22 cellular contexts compared by ENCODE assay signal in genomic region chr1:2224621-2225020, GRCh38. TPM values are rescaled to one million over a fixed set of nuclear protein-coding genes. Genes with fewer than 3 reads are reported as not detected.
A peak's percentile ranks its signal among the peaks of the same experiment; 100 is the strongest.
DNase-seq lines count a peak whose midpoint lies in the region; ATAC-seq, FAIRE-seq and TF ChIP-seq lines count a peak whose summit lies in the region.
"Had no signal": no experiment of that assay in that cellular context is flagged by ENCODE, and none has a peak within 500 bp of the region (broad histone marks: within the 10 kb centered on the region; RNA-seq: fewer than 3 reads in every experiment).

No MANE protein-coding gene starts in this region.

- peaks cover 3% of the 10 kb centered on the region; the same call in 1 of the 2 replicates for H3K4me1 ChIP-seq in IMR-90 (ENCODE audit: control insufficient read depth, insufficient read depth, low read length)
- peaks cover 41% of the 10 kb centered on the region for H3K4me1 ChIP-seq in HepG2 (ENCODE audit: insufficient read depth, low read length)
- peaks cover 9 to 40% (median 24%) of the 10 kb centered on the region in 6 donors for H3K4me1 ChIP-seq in spleen
- peaks cover 6% of the 10 kb centered on the region for H3K4me1 ChIP-seq in upper lobe of right lung

- H3K27me3 Mint-ChIP-seq in activated CD4-positive, alpha-beta T cell treated with anti-CD3 and anti-CD28 coated beads, Interleukin-2, amount 10 ng/mL, durations not matched to agents 7 days and 5 days = peaks cover 3% of the 10 kb centered on the region

- TF ChIP-seq POLR2A in IMR-90 (IDR thresholded peaks at IDR 0.05; ENCODE audit: low read depth, low read length) (no peak), HepG2 (IDR thresholded peaks at IDR 0.05; ENCODE audit: insufficient read depth in 1 of 2, low read depth in 2 of 2, low read length in 2 of 2) (no peak), spleen (IDR thresholded peaks at IDR 0.05) (no peak)

- DNase-seq in activated CD4-positive, alpha-beta T cell treated with anti-CD3 and anti-CD28 coated beads, Interleukin-2, amount 10 ng/mL, durations not matched to agents 7 days and 5 days = no peak
- DNase-seq in activated CD4-positive, alpha-beta T cell treated with anti-CD3 and anti-CD28 coated beads, Interleukin-2, amount 50 U/mL, for 48 hours = no peak
- DNase-seq in IMR-90 = no peak
- no peak for DNase-seq in HepG2 (ENCODE audit: low spot score)
- DNase-seq in spleen = peak; percentile 81
- no peak for DNase-seq in upper lobe of right lung
- DNase-seq: 8988T; C1 segment of cervical spinal cord; CD8-positive, alpha-beta memory T cell; KG1; NCI-H1092; NCI-H1436; NCI-H1930; NCI-H226; NCI-H510A treated with DMSO at 0.1 percent for 48 hours; NCI-H774 had no signal

- H3K4me1 Mint-ChIP-seq in activated CD4-positive, alpha-beta T cell treated with anti-CD3 and anti-CD28 coated beads, Interleukin-2, amount 10 ng/mL, durations not matched to agents 7 days and 5 days = peaks cover 3% of the 10 kb centered on the region

- H3K27ac ChIP-seq in IMR-90 (ENCODE audit: insufficient read depth, low read length) (no peak overlapping the region), HepG2 (ENCODE audit: extremely low read length, insufficient read depth, low read length) (no peak overlapping the region), spleen (peak overlapping the region in 3 of 8 donors; percentile 6 to 12 (median 10)), upper lobe of right lung (no peak overlapping the region)
- H3K27ac ChIP-seq: SJSA1 had no signal

- no peak overlapping the region for H3K14ac ChIP-seq in IMR-90 (replicated peaks; ENCODE audit: low read depth, low read length)

- CTCF ChIA-PET in activated CD4-positive, alpha-beta T cell treated with anti-CD3 and anti-CD28 coated beads, Interleukin-2, amount 10 ng/mL, durations not matched to agents 7 days and 5 days (lab: Charles Lee) = interaction anchor here (0.6 to 1.6 kb wide), 6 partner anchors 16 to 330 kb away, joined by 3 to 7 read pairs (median 3); no protein-coding TSS in a partner anchor
- CTCF ChIA-PET in IMR-90 (lab: Yijun Ruan, JAX) = interaction anchor here (1.1 kb wide), 3 partner anchors 25 to 157 kb away, joined by 4 to 8 read pairs (median 5); partner anchors contain the start of gene FAAP20
- CTCF ChIA-PET in HepG2 (lab: Yijun Ruan, JAX; ENCODE audit: low intra/inter-chr PET ratio, low total read pairs) = no interaction called here

- TF ChIP-seq RAD21 in IMR-90 (IDR thresholded peaks at IDR 0.05; ENCODE audit: low read length) (no peak), HepG2 (CRISPR knock-in tag; IDR thresholded peaks at IDR 0.05) (no peak)

- H3K9me3 Mint-ChIP-seq in activated CD4-positive, alpha-beta T cell treated with anti-CD3 and anti-CD28 coated beads, Interleukin-2, amount 10 ng/mL, durations not matched to agents 7 days and 5 days = no peaks in the 10 kb centered on the region

- 0 out of 2 replicates have a peak overlapping the region, but pooled peaks have one; percentile 24 for H2AK5ac ChIP-seq in IMR-90 (ENCODE audit: low read depth, low read length)

- no peak overlapping the region for H2BK120ac ChIP-seq in IMR-90 (ENCODE audit: low read depth, low read length)

- TF ChIP-seq EP300 in HepG2 (IDR thresholded peaks at IDR 0.05; ENCODE audit: low read depth in 2 of 2, low read length in 2 of 2) (no peak), HepG2 (CRISPR knock-in tag; IDR thresholded peaks at IDR 0.05; ENCODE audit: borderline replicate concordance) (no peak)

- no peak for TF ChIP-seq CTCF in IMR-90 (conservative IDR thresholded peaks at IDR 0.05; ENCODE audit: low read depth, low read length)
- no peak for TF ChIP-seq CTCF in HepG2 (CRISPR knock-in tag; IDR thresholded peaks at IDR 0.05)
- TF ChIP-seq CTCF in spleen (IDR thresholded peaks at IDR 0.05 in 8 of 11, conservative IDR thresholded peaks at IDR 0.05 in 3 of 11) = no peak
- TF ChIP-seq CTCF in upper lobe of right lung (IDR thresholded peaks at IDR 0.05) = no peak

- H2AFZ ChIP-seq in IMR-90 (replicated peaks; ENCODE audit: low read length, poor library complexity) = no peak overlapping the region
- no peak overlapping the region for H2AFZ ChIP-seq in HepG2 (ENCODE audit: low read length)

- WGBS in IMR-90 (ENCODE audit: extremely low coverage in 2 of 2, insufficient read length in 1 of 2), 2 experiments = 80% methylated on average over 1 of the region's 14 CpGs; no CpG with 5 or more reads in 1 of the 2 experiments
- 62% methylated on average over 7 of the region's 14 CpGs for WGBS in HepG2 (ENCODE audit: low lambda C conversion rate)
- 84 to 96% (median 92%) methylated on average over 7 to 14 of the region's 14 CpGs for WGBS in spleen, 5 donors

- no peaks in the 10 kb centered on the region for H3K9me3 ChIP-seq in IMR-90 (ENCODE audit: control insufficient read depth, insufficient read depth, low read length)
- H3K9me3 ChIP-seq in HepG2 (ENCODE audit: low read length) = no peaks in the 10 kb centered on the region
- no peaks in the 10 kb centered on the region for H3K9me3 ChIP-seq in spleen
- H3K9me3 ChIP-seq in upper lobe of right lung = no peaks in the 10 kb centered on the region

- dilution Hi-C loops in IMR-90 (cut with HindIII; ENCODE audit: low sequenced_read_pairs, unreplicated experiment) = no loop called here

- no peak for ATAC-seq in IMR-90 (ENCODE audit: low read depth)
- ATAC-seq in HepG2 = no peak
- ATAC-seq in GM18511 (IDR thresholded peaks at IDR 0.05; ENCODE audit: unreplicated experiment) = no peak
- ATAC-seq in esophagus mucosa = no peak
- ATAC-seq in upper lobe of right lung = no peak
- ATAC-seq: Panc1 had no signal

- H2BK20ac ChIP-seq in IMR-90 (ENCODE audit: low read depth, low read length) = no peak overlapping the region

- H3K27me3 ChIP-seq in IMR-90 (ENCODE audit: control insufficient read depth, insufficient read depth, low read length) (no peaks in the 10 kb centered on the region), HepG2 (ENCODE audit: control insufficient read depth in 1 of 2, insufficient read depth in 2 of 2, low read length in 2 of 2) (no peaks in the 10 kb centered on the region; a peak in 2 of 5 replicates), spleen (replicated peaks in 1 of 7) (peaks cover 0 to 8% (median 0%) of the 10 kb centered on the region in 7 donors), upper lobe of right lung (no peaks in the 10 kb centered on the region)
- H3K27me3 ChIP-seq: SJSA1 had no signal

- H3K79me1 ChIP-seq in IMR-90 (ENCODE audit: low read depth in 1 of 2, low read length in 2 of 2) = peaks cover 5 to 9% of the 10 kb centered on the region in 2 experiments

- no peak overlapping the region for H3K56ac ChIP-seq in IMR-90 (ENCODE audit: extremely low read depth, insufficient read depth, low read length)

- no peak overlapping the region for H3K4me3 ChIP-seq in IMR-90 (ENCODE audit: insufficient read depth, low read depth, low read length)
- no peak overlapping the region for H3K4me3 ChIP-seq in HepG2 (replicated peaks in 1 of 3; ENCODE audit: insufficient read depth in 1 of 3, low read depth in 2 of 3, low read length in 3 of 3)
- no peak overlapping the region for H3K4me3 ChIP-seq in spleen
- no peak overlapping the region for H3K4me3 ChIP-seq in upper lobe of right lung
- H3K4me3 ChIP-seq: SJSA1 had no signal

- H3K4me3 Mint-ChIP-seq in activated CD4-positive, alpha-beta T cell treated with anti-CD3 and anti-CD28 coated beads, Interleukin-2, amount 10 ng/mL, durations not matched to agents 7 days and 5 days = no peak overlapping the region

- H3K36me3 Mint-ChIP-seq in activated CD4-positive, alpha-beta T cell treated with anti-CD3 and anti-CD28 coated beads, Interleukin-2, amount 10 ng/mL, durations not matched to agents 7 days and 5 days (ENCODE audit: low read depth) = peaks cover 8% of the 10 kb centered on the region

- H3K27ac Mint-ChIP-seq in activated CD4-positive, alpha-beta T cell treated with anti-CD3 and anti-CD28 coated beads, Interleukin-2, amount 10 ng/mL, durations not matched to agents 7 days and 5 days = peak overlapping the region; percentile 32

- H4K20me1 ChIP-seq in IMR-90 (ENCODE audit: insufficient read depth, low read length) (peaks cover 11% of the 10 kb centered on the region), HepG2 (ENCODE audit: insufficient read depth, low read length) (peaks cover 8% of the 10 kb centered on the region)

- no peak overlapping the region for H4K8ac ChIP-seq in IMR-90 (ENCODE audit: low read depth in 2 of 2, low read length in 2 of 2)

- no peak overlapping the region for H2BK5ac ChIP-seq in IMR-90 (ENCODE audit: low read depth, low read length, poor library complexity, severe bottlenecking)

- H3K23ac ChIP-seq in IMR-90 (ENCODE audit: low read depth, low read length) = no peak overlapping the region

- intact Hi-C loops in IMR-90 (cut with micrococcal nuclease) (no loop called here), HepG2 (cut with micrococcal nuclease; ENCODE audit: unreplicated experiment) (no loop called here), spleen (cut with DNase I; ENCODE audit: low total_unique reads) (no loop called here), upper lobe of right lung (cut with DNase I) (no loop called here)

- no peak overlapping the region for H3K4me2 ChIP-seq in IMR-90 (ENCODE audit: low read depth, low read length)
- no peak overlapping the region for H3K4me2 ChIP-seq in HepG2 (ENCODE audit: low read depth, low read length)

- no peak overlapping the region for H4K5ac ChIP-seq in IMR-90 (ENCODE audit: low read depth, low read length)

- H3K9ac ChIP-seq in IMR-90 (ENCODE audit: low read depth, low read length) (no peak overlapping the region), HepG2 (ENCODE audit: insufficient read depth, low read depth, low read length) (no peak overlapping the region)

- H3K36me3 ChIP-seq in IMR-90 (ENCODE audit: control insufficient read depth, insufficient read depth, low read length) (peaks cover 4% of the 10 kb centered on the region; the same call in 1 of the 2 replicates), HepG2 (replicated peaks in 1 of 2; ENCODE audit: control insufficient read depth in 1 of 2, insufficient read depth in 2 of 2, low read length in 2 of 2) (no peaks in the 10 kb centered on the region), spleen (no peaks in the 10 kb centered on the region), upper lobe of right lung (no peaks in the 10 kb centered on the region)

- BruUV-seq in IMR-90 (replicated peaks; lab: Mats Ljungman, UMichigan) (no TSS peak), HepG2 (replicated peaks; lab: Mats Ljungman, UMichigan) (no TSS peak)

- in situ Hi-C loops in IMR-90 (cut with MboI; ENCODE audit: low sequenced_read_pairs) = no loop called here
- in situ Hi-C loops in HepG2 (cut with HindIII; ENCODE audit: extremely low pct_ligation_motif_present, low pct_unique_long_range_greater_than_20kb) = no loop called here

- H2AK9ac ChIP-seq in IMR-90 (replicated peaks; ENCODE audit: low read depth, low read length, poor library complexity) = no peak overlapping the region

- POLR2A ChIA-PET in activated CD4-positive, alpha-beta T cell treated with anti-CD3 and anti-CD28 coated beads, Interleukin-2, amount 10 ng/mL, durations not matched to agents 7 days and 5 days (lab: Charles Lee) = no interaction called here
- POLR2A ChIA-PET in IMR-90 (lab: Charles Lee; ENCODE audit: unreplicated experiment) = interaction anchor here (0.6 kb wide), 1 partner anchor 14 kb away, joined by 4 read pairs; no protein-coding TSS in a partner anchor
- POLR2A ChIA-PET in HepG2 (lab: Yijun Ruan, JAX) = interaction anchor here (1.0 kb wide), 2 partner anchors 9 to 18 kb away, joined by 3 read pairs; no protein-coding TSS in a partner anchor

- no peak overlapping the region for H3K4ac ChIP-seq in IMR-90 (ENCODE audit: low read depth, low read length)

- H3K18ac ChIP-seq in IMR-90 (ENCODE audit: low read depth, low read length) = no peak overlapping the region

- H3K79me2 ChIP-seq in HepG2 (ENCODE audit: insufficient read depth, low read length) = peaks cover 11% of the 10 kb centered on the region

- H4K91ac ChIP-seq in IMR-90 (ENCODE audit: insufficient read depth, low read depth, low read length) = no peak overlapping the region

- no peak for FAIRE-seq in HepG2 (lab: Jason Lieb, UNC)
- FAIRE-seq: G401.6, GM18507 had no signal

- H3K9me1 ChIP-seq in IMR-90 (ENCODE audit: insufficient read depth, low read length) = no peaks in the 10 kb centered on the region

- no peak overlapping the region for H2BK15ac ChIP-seq in IMR-90 (ENCODE audit: low read depth, low read length)

RNA-seq across cellular contexts. Expression of gene SKI, which starts 3.5 kb away (rescaled TPM):
- total RNA-seq in activated CD4-positive, alpha-beta T cell treated with anti-CD3 and anti-CD28 coated beads, Interleukin-2, amount 10 ng/mL, durations not matched to agents 7 days and 5 days = 10 to 100 TPM; 60.7 to 62.0 TPM
- total RNA-seq in IMR-90 (2012; rRNA removed) (2.3 and 3.9 TPM in 2 replicates), HepG2 (2016; rRNA removed; fragmentation: Illumina TruSeq; extraction: Trizol) (6.9 and 9.6 TPM in 2 replicates), spleen (10 to 100 TPM; 47.4 to 100.0 (median 64.0) TPM), esophagus mucosa (21.6 TPM), upper lobe of right lung (89.6 TPM)
- polyA plus RNA-seq in IMR-90 (2012; rRNA removed) (20.1 and 20.8 TPM in 2 replicates), HepG2 (2011; rRNA removed) (4.7 and 5.9 TPM in 2 replicates), spleen (10 to 100 TPM in 1 of 3 donors, 1 to 10 TPM in 2; 4.4 to 16.8 (median 6.5) TPM)
- polyA plus RNA-seq in IMR-90 (2012; cell fraction: cytosol; rRNA removed) = 13.7 and 20.7 TPM in 2 replicates
- 42.1 and 52.9 TPM in 2 replicates for polyA plus RNA-seq in IMR-90 (2012; cell fraction: nucleus; rRNA removed; ENCODE audit: low replicate concordance)
- total RNA-seq in HepG2 (2016; cell fraction: cytosol; rRNA removed; fragmentation: Illumina TruSeq; extraction: Trizol; ENCODE audit: low read depth) = 3.4 and 6.3 TPM in 2 replicates
- 7.7 and 7.9 TPM in 2 replicates for total RNA-seq in HepG2 (2016; cell fraction: insoluble cytoplasmic fraction; rRNA removed; fragmentation: Illumina TruSeq; extraction: Trizol)
- 4.6 and 5.7 TPM in 2 replicates for total RNA-seq in HepG2 (2016; cell fraction: membrane; rRNA removed; fragmentation: Illumina TruSeq; extraction: Trizol)
- total RNA-seq in HepG2 (2016; cell fraction: nucleus; rRNA removed; fragmentation: Illumina TruSeq; extraction: Trizol) = 10.6 and 12.2 TPM in 2 replicates
- 3.8 and 4.2 TPM in 2 replicates for polyA plus RNA-seq in HepG2 (2011; cell fraction: cytosol; rRNA removed)
- 20.3 and 21.2 TPM in 2 replicates for polyA plus RNA-seq in HepG2 (2011; cell fraction: nucleus; rRNA removed)
- 10.1 and 12.3 TPM in 2 replicates for polyA plus RNA-seq in HepG2 (2012)
- 0.60 and 0.83 TPM in 2 replicates for polyA plus RNA-seq in HepG2 (2016; cell fraction: cytosol; fragmentation: Illumina TruSeq; extraction: Trizol; ENCODE audit: low read depth)
- 16.7 and 23.3 TPM in 2 replicates for polyA plus RNA-seq in HepG2 (2016; cell fraction: insoluble cytoplasmic fraction; fragmentation: Illumina TruSeq; extraction: Trizol; ENCODE audit: low read depth)
- 3.7 and 4.4 TPM in 2 replicates for polyA plus RNA-seq in HepG2 (2016; cell fraction: membrane; fragmentation: Illumina TruSeq; extraction: Trizol; ENCODE audit: low read depth)
- 33.8 and 34.3 TPM in 2 replicates for polyA plus RNA-seq in HepG2 (2016; cell fraction: nucleus; fragmentation: Illumina TruSeq; extraction: Trizol; ENCODE audit: insufficient read depth, low read depth)
- 4.4 and 14.7 TPM in 2 replicates for polyA minus RNA-seq in HepG2 (2011; rRNA and poly(A)+ RNA removed; ENCODE audit: low replicate concordance)
- polyA minus RNA-seq in HepG2 (2011; cell fraction: cytosol; rRNA and poly(A)+ RNA removed) = 16.7 and 22.2 TPM in 2 replicates
- polyA minus RNA-seq in HepG2 (2011; cell fraction: nucleus; rRNA and poly(A)+ RNA removed) = 10.9 and 12.1 TPM in 2 replicates

RNA-seq across cellular contexts. Expression of gene FAAP20, which starts 30.0 kb away (rescaled TPM):
- 10 to 100 TPM; 61.3 to 66.2 TPM for total RNA-seq in activated CD4-positive, alpha-beta T cell treated with anti-CD3 and anti-CD28 coated beads, Interleukin-2, amount 10 ng/mL, durations not matched to agents 7 days and 5 days
- total RNA-seq in IMR-90 (2012; rRNA removed) (6.5 and 7.5 TPM in 2 replicates), HepG2 (2016; rRNA removed; fragmentation: Illumina TruSeq; extraction: Trizol) (10.4 and 10.8 TPM in 2 replicates), spleen (10 to 100 TPM; 20.6 to 64.0 (median 46.6) TPM), esophagus mucosa (36.5 TPM), upper lobe of right lung (55.3 TPM)
- polyA plus RNA-seq in IMR-90 (2012; rRNA removed) (31.5 and 36.8 TPM in 2 replicates), HepG2 (2011; rRNA removed) (9.6 and 14.4 TPM in 2 replicates), spleen (100 to 1,000 TPM in 1 of 3 donors, 10 to 100 TPM in 2; 66.8 to 113 (median 94.1) TPM)
- polyA plus RNA-seq in IMR-90 (2012; cell fraction: cytosol; rRNA removed) = 58.8 and 75.0 TPM in 2 replicates
- polyA plus RNA-seq in IMR-90 (2012; cell fraction: nucleus; rRNA removed; ENCODE audit: low replicate concordance) = 59.9 and 123 TPM in 2 replicates
- 25.8 and 31.3 TPM in 2 replicates for total RNA-seq in HepG2 (2016; cell fraction: cytosol; rRNA removed; fragmentation: Illumina TruSeq; extraction: Trizol; ENCODE audit: low read depth)
- total RNA-seq in HepG2 (2016; cell fraction: insoluble cytoplasmic fraction; rRNA removed; fragmentation: Illumina TruSeq; extraction: Trizol) = 9.1 and 10.5 TPM in 2 replicates
- total RNA-seq in HepG2 (2016; cell fraction: membrane; rRNA removed; fragmentation: Illumina TruSeq; extraction: Trizol) = 30.5 and 36.7 TPM in 2 replicates
- total RNA-seq in HepG2 (2016; cell fraction: nucleus; rRNA removed; fragmentation: Illumina TruSeq; extraction: Trizol) = 7.4 and 9.0 TPM in 2 replicates
- 8.7 and 21.7 TPM in 2 replicates for polyA plus RNA-seq in HepG2 (2011; cell fraction: cytosol; rRNA removed)
- 37.4 and 44.6 TPM in 2 replicates for polyA plus RNA-seq in HepG2 (2011; cell fraction: nucleus; rRNA removed)
- polyA plus RNA-seq in HepG2 (2012) = 24.2 and 24.5 TPM in 2 replicates
- polyA plus RNA-seq in HepG2 (2016; cell fraction: cytosol; fragmentation: Illumina TruSeq; extraction: Trizol; ENCODE audit: low read depth) = 237 and 239 TPM in 2 replicates
- 38.7 and 46.2 TPM in 2 replicates for polyA plus RNA-seq in HepG2 (2016; cell fraction: insoluble cytoplasmic fraction; fragmentation: Illumina TruSeq; extraction: Trizol; ENCODE audit: low read depth)
- 156 and 163 TPM in 2 replicates for polyA plus RNA-seq in HepG2 (2016; cell fraction: membrane; fragmentation: Illumina TruSeq; extraction: Trizol; ENCODE audit: low read depth)
- 44.5 and 50.9 TPM in 2 replicates for polyA plus RNA-seq in HepG2 (2016; cell fraction: nucleus; fragmentation: Illumina TruSeq; extraction: Trizol; ENCODE audit: insufficient read depth, low read depth)
- polyA minus RNA-seq in HepG2 (2011; rRNA and poly(A)+ RNA removed; ENCODE audit: low replicate concordance) = 3.5 and 6.2 TPM in 2 replicates
- polyA minus RNA-seq in HepG2 (2011; cell fraction: cytosol; rRNA and poly(A)+ RNA removed) = 5.6 and 7.3 TPM in 2 replicates
- 6.3 and 6.6 TPM in 2 replicates for polyA minus RNA-seq in HepG2 (2011; cell fraction: nucleus; rRNA and poly(A)+ RNA removed)
